ENCODE assay signal across 10 cellular contexts in the genomic region with DNA sequence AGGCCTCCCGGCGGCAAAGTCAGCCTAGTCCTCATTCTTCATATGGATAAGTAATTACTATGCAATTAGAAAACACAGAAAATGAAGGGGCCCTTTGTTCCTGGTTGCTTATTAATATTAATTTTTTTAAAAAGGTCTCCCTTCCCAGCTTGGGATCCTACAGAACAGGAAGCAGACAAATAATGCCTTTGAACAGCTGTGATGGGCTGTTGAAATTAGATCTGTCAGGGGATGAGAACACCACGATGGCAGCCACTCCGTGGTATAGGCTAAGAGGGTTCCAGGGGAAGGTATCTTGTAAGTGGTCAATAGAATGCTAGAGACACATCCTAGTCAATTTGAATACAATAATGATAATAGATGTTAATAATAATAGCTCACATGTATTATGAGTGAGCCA.
DNase-seq lines count a peak whose midpoint lies in the region; TF ChIP-seq lines count a peak whose summit lies in the region.
"Had no signal": no experiment of that assay in that cellular context is flagged by ENCODE, and none has a peak within 500 bp of the region (broad histone marks: within the 10 kb centered on the region; RNA-seq: fewer than 3 reads in every experiment).

No MANE protein-coding gene starts in this region.

- H3K27ac ChIP-seq in angular gyrus (ENCODE audit: low read depth, low read length), result peak overlapping the region; percentile 93

- TF ChIP-seq CTCF in nephron progenitor cell (IDR thresholded peaks at IDR 0.05), result no peak

- peaks cover 71% of the 10 kb centered on the region for H3K4me1 Mint-ChIP-seq in nephron progenitor cell

- H3K4me3 Mint-ChIP-seq in nephron progenitor cell, result peak overlapping the region; percentile 12

- H3K27ac Mint-ChIP-seq in nephron progenitor cell, result peak overlapping the region; percentile 43

- peaks cover 36% of the 10 kb centered on the region for H3K36me3 Mint-ChIP-seq in nephron progenitor cell (ENCODE audit: low read depth)

- no peaks in the 10 kb centered on the region for H3K9me3 Mint-ChIP-seq in nephron progenitor cell

- no peaks in the 10 kb centered on the region for H3K27me3 Mint-ChIP-seq in nephron progenitor cell (ENCODE audit: low read depth, poor library complexity)
- H3K27me3 Mint-ChIP-seq: stimulated activated naive B cell treated with anti-CD40 and anti-IgM and Interleukin-4, amounts not matched to agents 10 μg/mL and 1 μg/mL and 100 μg/mL, for 72 hours had no signal

- DNase-seq in COR-L47 (lab: John Stamatoyannopoulos, UW) (peak; percentile 86), NCI-H1436 treated with DMSO at 0.1 percent for 48 hours (lab: John Stamatoyannopoulos, UW) (peak; percentile 70), nephron progenitor cell (no peak), KG1 (lab: John Stamatoyannopoulos, UW) (no peak), NCI-H446 (lab: John Stamatoyannopoulos, UW) (no peak), NCI-H1694 (lab: John Stamatoyannopoulos, UW) (no peak)
- no peak for DNase-seq in activated CD4-positive, alpha-beta T cell treated with anti-CD3 and anti-CD28 coated beads for 48 hours
- DNase-seq: activated CD8-positive, alpha-beta memory T cell treated with anti-CD3 and anti-CD28 coated beads for 24 hours; stimulated activated naive B cell treated with anti-CD40 and anti-IgM and Interleukin-4, amounts not matched to agents 10 μg/mL and 1 μg/mL and 100 μg/mL, for 72 hours had no signal

Comparison
In these comparisons a context has a peak if more than half of its experiments do, and no peak if none do; other contexts are left out.
1. DNase-seq: peak in COR-L47 (single experiment) and NCI-H1436 treated with DMSO at 0.1 percent for 48 hours (single experiment); none in nephron progenitor cell (single experiment), KG1 (single experiment), activated CD4-positive, alpha-beta T cell treated with anti-CD3 and anti-CD28 coated beads for 48 hours (single experiment), NCI-H446 (0 of 2) and NCI-H1694 (single experiment).